ENCODE assay signal across 32 cellular contexts in the genomic region with DNA sequence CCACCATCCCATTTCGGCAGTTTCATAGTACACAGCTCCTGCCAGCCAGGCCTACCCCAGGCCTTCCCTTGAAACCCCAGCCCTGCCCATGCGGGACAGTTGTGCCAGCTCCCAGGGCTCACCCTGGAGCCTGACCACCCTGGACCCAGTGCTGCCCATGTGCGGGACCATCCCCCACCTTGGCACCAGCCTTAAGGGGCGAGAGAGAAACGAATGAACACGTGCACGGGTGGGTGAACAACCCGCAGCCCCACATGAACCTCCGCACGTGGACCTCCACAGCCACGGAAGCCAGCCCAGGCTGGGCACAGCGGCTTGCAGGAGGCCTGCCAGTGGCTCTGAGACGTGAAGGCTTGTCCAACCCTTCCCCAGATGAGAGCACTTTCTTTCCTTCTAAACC.
DNase-seq lines count a peak whose midpoint lies in the region; ATAC-seq, FAIRE-seq and TF ChIP-seq lines count a peak whose summit lies in the region.
"Had no signal": no experiment of that assay in that cellular context is flagged by ENCODE, and none has a peak within 500 bp of the region (broad histone marks: within the 10 kb centered on the region; RNA-seq: fewer than 3 reads in every experiment).

No MANE protein-coding gene starts in this region.

- H3K27me3 ChIP-seq in sigmoid colon = no peaks in the 10 kb centered on the region
- H3K27me3 ChIP-seq: brain microvascular endothelial cell had no signal

- POLR2A ChIA-PET in activated naive CD8-positive, alpha-beta T cell treated with anti-CD3 and anti-CD28 coated beads, Interleukin-2, amount 10 ng/mL, durations not matched to agents 7 days and 5 days (lab: Charles Lee) = no interaction called here

- FAIRE-seq in kidney (lab: Jason Lieb, UNC) = no peak
- FAIRE-seq: D721Med had no signal

- no peak for ATAC-seq in activated naive CD8-positive, alpha-beta T cell treated with anti-CD3 and anti-CD28 coated beads, Interleukin-2, amount 10 ng/mL, durations not matched to agents 7 days and 5 days (ENCODE audit: low read depth)
- no peak for ATAC-seq in activated CD8-positive, alpha-beta memory T cell treated with anti-CD3 and anti-CD28 coated beads, Interleukin-2, amount 10 ng/mL, durations not matched to agents 7 days and 5 days
- no peak for ATAC-seq in GM21447 (IDR thresholded peaks at IDR 0.05; ENCODE audit: unreplicated experiment)
- ATAC-seq: activated CD8-positive, alpha-beta T cell treated with anti-CD3 and anti-CD28 coated beads, Interleukin-2, amount 10 ng/mL, durations not matched to agents 7 days and 5 days; activated T-cell treated with anti-CD3 and anti-CD28 coated beads, Interleukin-2, amount 50 U/mL, for 4 hours; left ventricle myocardium superior; naive thymus-derived CD4-positive, alpha-beta T cell; stimulated activated memory B cell treated with anti-CD40 and anti-IgM and Interleukin-4, amounts not matched to agents 10 μg/mL and 1 μg/mL and 100 μg/mL, for 72 hours had no signal

- peaks cover 0 to 2% of the 10 kb centered on the region in 2 donors for H3K36me3 ChIP-seq in kidney (ENCODE audit: control insufficient read depth in 1 of 2, insufficient read depth in 2 of 2, low read length in 2 of 2)
- H3K36me3 ChIP-seq in sigmoid colon = no peaks in the 10 kb centered on the region
- H3K36me3 ChIP-seq: brain microvascular endothelial cell had no signal

- peaks cover 0 to 4% of the 10 kb centered on the region in 2 donors for H3K4me1 ChIP-seq in kidney (ENCODE audit: control insufficient read depth in 1 of 2, insufficient read depth in 1 of 2, low read depth in 1 of 2, low read length in 2 of 2)
- no peaks in the 10 kb centered on the region for H3K4me1 ChIP-seq in sigmoid colon

- intact Hi-C loops in kidney (cut with DNase I) (no loop called here), sigmoid colon (cut with DNase I) (no loop called here)

- peak; percentile 25 for DNase-seq in activated naive CD8-positive, alpha-beta T cell treated with anti-CD3 and anti-CD28 coated beads, Interleukin-2, amount 10 ng/mL, durations not matched to agents 7 days and 5 days
- DNase-seq in activated naive CD8-positive, alpha-beta T cell treated with anti-CD3 and anti-CD28 coated beads for 36 hours = no peak
- peak; percentile 35 for DNase-seq in activated CD8-positive, alpha-beta memory T cell treated with anti-CD3 and anti-CD28 coated beads, Interleukin-2, amount 10 ng/mL, durations not matched to agents 7 days and 5 days
- DNase-seq in kidney (peak; percentile 63), sigmoid colon (peak; percentile 32), T-helper 1 cell (no peak), iPS-NIHi7 (ENCODE audit: extremely low spot score) (no peak)
- DNase-seq: activated CD4-positive, alpha-beta T cell treated with anti-CD3 and anti-CD28 coated beads for 4 hours; activated T-cell treated with anti-CD3 and anti-CD28 coated beads, Interleukin-2, amount 50 U/mL, for 4 hours; AML-193; brain microvascular endothelial cell; CD4-positive, CD25-positive, alpha-beta regulatory T cell; DND-41; effector CD4-positive, alpha-beta T cell; HCEC 1CT; Karpas-422; left ventricle myocardium superior; midbrain; MV-4-11; naive thymus-derived CD4-positive, alpha-beta T cell; NCI-H1436; NCI-H2081 treated with DMSO at 0.1 percent for 48 hours; NCI-H345; occipital lobe; SHP77 treated with DMSO at 0.1 percent for 48 hours; substantia nigra; trophoblast cell had no signal

- TF ChIP-seq CTCF in kidney (IDR thresholded peaks at IDR 0.05; ENCODE audit: borderline replicate concordance, extremely low read depth, insufficient read depth) = no peak
- TF ChIP-seq CTCF in sigmoid colon (IDR thresholded peaks at IDR 0.05) = no peak

- no peak overlapping the region for H3K27ac Mint-ChIP-seq in activated naive CD8-positive, alpha-beta T cell treated with anti-CD3 and anti-CD28 coated beads, Interleukin-2, amount 10 ng/mL, durations not matched to agents 7 days and 5 days
- no peak overlapping the region for H3K27ac Mint-ChIP-seq in activated naive CD8-positive, alpha-beta T cell treated with anti-CD3 and anti-CD28 coated beads for 36 hours
- no peak overlapping the region for H3K27ac Mint-ChIP-seq in activated CD8-positive, alpha-beta memory T cell treated with anti-CD3 and anti-CD28 coated beads, Interleukin-2, amount 10 ng/mL, durations not matched to agents 7 days and 5 days
- H3K27ac Mint-ChIP-seq: activated CD8-positive, alpha-beta T cell treated with anti-CD3 and anti-CD28 coated beads, Interleukin-2, amount 10 ng/mL, durations not matched to agents 7 days and 5 days; CD4-positive, CD25-positive, alpha-beta regulatory T cell; stimulated activated memory B cell treated with anti-CD40 and anti-IgM and Interleukin-4, amounts not matched to agents 10 μg/mL and 1 μg/mL and 100 μg/mL, for 72 hours had no signal

- H3K9me3 Mint-ChIP-seq in activated naive CD8-positive, alpha-beta T cell treated with anti-CD3 and anti-CD28 coated beads, Interleukin-2, amount 10 ng/mL, durations not matched to agents 7 days and 5 days = no peaks in the 10 kb centered on the region
- no peaks in the 10 kb centered on the region for H3K9me3 Mint-ChIP-seq in activated naive CD8-positive, alpha-beta T cell treated with anti-CD3 and anti-CD28 coated beads for 36 hours
- H3K9me3 Mint-ChIP-seq in activated CD8-positive, alpha-beta memory T cell treated with anti-CD3 and anti-CD28 coated beads, Interleukin-2, amount 10 ng/mL, durations not matched to agents 7 days and 5 days (ENCODE audit: low read depth) = no peaks in the 10 kb centered on the region
- H3K9me3 Mint-ChIP-seq: activated T-cell treated with anti-CD3 and anti-CD28 coated beads, Interleukin-2, amount 50 U/mL, for 4 hours; CD4-positive, CD25-positive, alpha-beta regulatory T cell; naive thymus-derived CD4-positive, alpha-beta T cell; stimulated activated memory B cell treated with anti-CD40 and anti-IgM and Interleukin-4, amounts not matched to agents 10 μg/mL and 1 μg/mL and 100 μg/mL, for 72 hours had no signal

- H3K4me3 Mint-ChIP-seq in activated naive CD8-positive, alpha-beta T cell treated with anti-CD3 and anti-CD28 coated beads, Interleukin-2, amount 10 ng/mL, durations not matched to agents 7 days and 5 days = no peak overlapping the region
- no peak overlapping the region for H3K4me3 Mint-ChIP-seq in activated naive CD8-positive, alpha-beta T cell treated with anti-CD3 and anti-CD28 coated beads for 36 hours
- no peak overlapping the region for H3K4me3 Mint-ChIP-seq in activated CD8-positive, alpha-beta memory T cell treated with anti-CD3 and anti-CD28 coated beads, Interleukin-2, amount 10 ng/mL, durations not matched to agents 7 days and 5 days
- H3K4me3 Mint-ChIP-seq: activated CD8-positive, alpha-beta T cell treated with anti-CD3 and anti-CD28 coated beads, Interleukin-2, amount 10 ng/mL, durations not matched to agents 7 days and 5 days; activated T-cell treated with anti-CD3 and anti-CD28 coated beads, Interleukin-2, amount 50 U/mL, for 4 hours; CD4-positive, CD25-positive, alpha-beta regulatory T cell; naive thymus-derived CD4-positive, alpha-beta T cell; stimulated activated memory B cell treated with anti-CD40 and anti-IgM and Interleukin-4, amounts not matched to agents 10 μg/mL and 1 μg/mL and 100 μg/mL, for 72 hours had no signal

- H3K9me3 ChIP-seq in kidney (ENCODE audit: control insufficient read depth in 1 of 2, low read length in 2 of 2) (no peaks in the 10 kb centered on the region), sigmoid colon (no peaks in the 10 kb centered on the region)

- no peak overlapping the region for H3K4me3 ChIP-seq in kidney (ENCODE audit: low read length in 2 of 2)
- H3K4me3 ChIP-seq in sigmoid colon = no peak overlapping the region

- H3K9ac ChIP-seq in kidney (ENCODE audit: low read length in 2 of 2) = no peak overlapping the region

- no peaks in the 10 kb centered on the region for H3K27me3 Mint-ChIP-seq in activated naive CD8-positive, alpha-beta T cell treated with anti-CD3 and anti-CD28 coated beads, Interleukin-2, amount 10 ng/mL, durations not matched to agents 7 days and 5 days
- no peaks in the 10 kb centered on the region for H3K27me3 Mint-ChIP-seq in activated naive CD8-positive, alpha-beta T cell treated with anti-CD3 and anti-CD28 coated beads for 36 hours
- no peaks in the 10 kb centered on the region for H3K27me3 Mint-ChIP-seq in activated CD8-positive, alpha-beta memory T cell treated with anti-CD3 and anti-CD28 coated beads, Interleukin-2, amount 10 ng/mL, durations not matched to agents 7 days and 5 days
- H3K27me3 Mint-ChIP-seq: CD4-positive, CD25-positive, alpha-beta regulatory T cell had no signal

- CTCF ChIA-PET in activated CD8-positive, alpha-beta memory T cell treated with anti-CD3 and anti-CD28 coated beads, Interleukin-2, amount 10 ng/mL, durations not matched to agents 7 days and 5 days (lab: Charles Lee) = interaction anchor here (1.4 kb wide), 1 partner anchor 117 kb away, joined by 3 read pairs; no protein-coding TSS in a partner anchor

- H3K4me1 Mint-ChIP-seq in activated naive CD8-positive, alpha-beta T cell treated with anti-CD3 and anti-CD28 coated beads, Interleukin-2, amount 10 ng/mL, durations not matched to agents 7 days and 5 days = no peaks in the 10 kb centered on the region
- H3K4me1 Mint-ChIP-seq in activated naive CD8-positive, alpha-beta T cell treated with anti-CD3 and anti-CD28 coated beads for 36 hours = no peaks in the 10 kb centered on the region
- H3K4me1 Mint-ChIP-seq in activated CD8-positive, alpha-beta memory T cell treated with anti-CD3 and anti-CD28 coated beads, Interleukin-2, amount 10 ng/mL, durations not matched to agents 7 days and 5 days = peaks cover 2% of the 10 kb centered on the region

- no peak for TF ChIP-seq POLR2A in sigmoid colon (IDR thresholded peaks at IDR 0.05)

- no peak overlapping the region for H3K27ac ChIP-seq in kidney (ENCODE audit: low read depth in 2 of 2, low read length in 2 of 2)
- no peak overlapping the region for H3K27ac ChIP-seq in sigmoid colon
- H3K27ac ChIP-seq: brain microvascular endothelial cell, epithelial cell of prostate had no signal

- no peaks in the 10 kb centered on the region for H3K36me3 Mint-ChIP-seq in activated naive CD8-positive, alpha-beta T cell treated with anti-CD3 and anti-CD28 coated beads, Interleukin-2, amount 10 ng/mL, durations not matched to agents 7 days and 5 days
- H3K36me3 Mint-ChIP-seq in activated naive CD8-positive, alpha-beta T cell treated with anti-CD3 and anti-CD28 coated beads for 36 hours = no peaks in the 10 kb centered on the region
- peaks cover 3% of the 10 kb centered on the region for H3K36me3 Mint-ChIP-seq in activated CD8-positive, alpha-beta memory T cell treated with anti-CD3 and anti-CD28 coated beads, Interleukin-2, amount 10 ng/mL, durations not matched to agents 7 days and 5 days

- 94 to 97% methylated on average over 13 of the region's 13 CpGs for WGBS in sigmoid colon, 2 donors

- TF ChIP-seq EP300 in sigmoid colon (IDR thresholded peaks at IDR 0.05) = no peak

Comparison
In these comparisons a context has a peak if more than half of its experiments do, and no peak if none do; other contexts are left out.
1. DNase-seq: peak in activated naive CD8-positive, alpha-beta T cell treated with anti-CD3 and anti-CD28 coated beads, Interleukin-2, amount 10 ng/mL, durations not matched to agents 7 days and 5 days (single experiment), activated CD8-positive, alpha-beta memory T cell treated with anti-CD3 and anti-CD28 coated beads, Interleukin-2, amount 10 ng/mL, durations not matched to agents 7 days and 5 days (single experiment), kidney (single experiment) and sigmoid colon (single experiment); none in activated naive CD8-positive, alpha-beta T cell treated with anti-CD3 and anti-CD28 coated beads for 36 hours (single experiment), T-helper 1 cell (0 of 5) and iPS-NIHi7 (single experiment).